ENCODE assay signal across 28 cellular contexts in genomic region chr10:30379983-30380382, GRCh38.
"Had no signal": no experiment of that assay in that cellular context is flagged by ENCODE, and none has a peak within 500 bp of the region (broad histone marks: within the 10 kb centered on the region; RNA-seq: fewer than 3 reads in every experiment).

No MANE protein-coding gene starts in this region.

- H3K9me3 Mint-ChIP-seq: naive thymus-derived CD8-positive, alpha-beta T cell; natural killer cell treated with Interleukin-12 subunit alpha and Interleukin-12 subunit beta and Interleukin-15 and Interleukin-18, amount 100 ng/mL, for 72 hours; nephron progenitor cell; neural crest cell; stimulated activated effector memory CD8-positive, alpha-beta T cell treated with anti-CD3 and anti-CD28 coated beads, Interleukin-12 subunit alpha, Interleukin-12 subunit beta, amount 100 ng/mL, for 72 hours; stimulated activated naive B cell treated with anti-CD40 and anti-IgM and Interleukin-4, amounts not matched to agents 10 μg/mL and 1 μg/mL and 100 μg/mL, for 72 hours; stimulated activated naive CD8-positive, alpha-beta T cell treated with anti-CD3 and anti-CD28 coated beads, Interleukin-15, Interleukin-2, amounts not matched to agents 100 ng/mL and 50 ng/mL, for 24 hours had no signal

- H3K4me1 ChIP-seq: pancreas, prostate gland, right lobe of liver, thyroid gland, tibial nerve, vagina had no signal

- DNase-seq: naive thymus-derived CD8-positive, alpha-beta T cell; nephron progenitor cell; nucleus accumbens; retina; right cardiac atrium; right lobe of liver; sigmoid colon; small intestine; stimulated activated CD4-positive, alpha-beta T cell treated with anti-CD3 and anti-CD28 coated beads, Interleukin-15, amount 100 ng/mL, for 24 hours; stimulated activated CD4-positive, alpha-beta T cell treated with anti-CD3 and anti-CD28 coated beads, Interleukin-2, amount 100 ng/mL, for 24 hours; stimulated activated CD4-positive, alpha-beta T cell treated with anti-CD3 and anti-CD28 coated beads, Interleukin-2, amount 100 ng/mL, for 48 hours; stimulated activated CD4-positive, alpha-beta T cell treated with anti-CD3 and anti-CD28 coated beads, Interleukin-4, amount 100 ng/mL, for 24 hours; stimulated activated naive B cell treated with anti-CD40 and anti-IgM and Interleukin-4, amounts not matched to agents 10 μg/mL and 1 μg/mL and 100 μg/mL, for 72 hours; stimulated activated naive CD4-positive, alpha-beta T cell treated with Interleukin-2 at 50 U/mL for 16 hours; stomach; thyroid gland; upper lobe of left lung had no signal

- H3K4me3 ChIP-seq: pancreas, prostate gland, right lobe of liver, sigmoid colon, stomach, thoracic aorta, thyroid gland, tibial nerve, upper lobe of left lung, vagina had no signal

- H3K27me3 ChIP-seq: neutrophil, pancreas, right lobe of liver, sigmoid colon, stomach, thyroid gland, tibial nerve, upper lobe of left lung, vagina had no signal

- H3K4me3 Mint-ChIP-seq: naive thymus-derived CD8-positive, alpha-beta T cell; natural killer cell treated with Interleukin-12 subunit alpha and Interleukin-12 subunit beta and Interleukin-15 and Interleukin-18, amount 100 ng/mL, for 72 hours; nephron progenitor cell; neural crest cell; stimulated activated effector memory CD8-positive, alpha-beta T cell treated with anti-CD3 and anti-CD28 coated beads, Interleukin-12 subunit alpha, Interleukin-12 subunit beta, amount 100 ng/mL, for 72 hours; stimulated activated naive B cell treated with anti-CD40 and anti-IgM and Interleukin-4, amounts not matched to agents 10 μg/mL and 1 μg/mL and 100 μg/mL, for 72 hours; stimulated activated naive CD8-positive, alpha-beta T cell treated with anti-CD3 and anti-CD28 coated beads, Interleukin-15, Interleukin-2, amounts not matched to agents 100 ng/mL and 50 ng/mL, for 24 hours had no signal

- ATAC-seq: naive thymus-derived CD8-positive, alpha-beta T cell; natural killer cell treated with Interleukin-12 subunit alpha and Interleukin-12 subunit beta and Interleukin-15 and Interleukin-18, amount 100 ng/mL, for 72 hours; pancreas; right cardiac atrium; right lobe of liver; stimulated activated effector memory CD8-positive, alpha-beta T cell treated with anti-CD3 and anti-CD28 coated beads, Interleukin-12 subunit alpha, Interleukin-12 subunit beta, amount 100 ng/mL, for 72 hours; stimulated activated naive B cell treated with anti-CD40 and anti-IgM and Interleukin-4, amounts not matched to agents 10 μg/mL and 1 μg/mL and 100 μg/mL, for 72 hours had no signal

- H3K36me3 ChIP-seq: neutrophil, pancreas, prostate gland, right lobe of liver, sigmoid colon, stomach, thoracic aorta, thyroid gland, tibial nerve, upper lobe of left lung, vagina had no signal

- H3K36me3 Mint-ChIP-seq: naive thymus-derived CD8-positive, alpha-beta T cell; natural killer cell treated with Interleukin-12 subunit alpha and Interleukin-12 subunit beta and Interleukin-15 and Interleukin-18, amount 100 ng/mL, for 72 hours; stimulated activated effector memory CD8-positive, alpha-beta T cell treated with anti-CD3 and anti-CD28 coated beads, Interleukin-12 subunit alpha, Interleukin-12 subunit beta, amount 100 ng/mL, for 72 hours; stimulated activated naive B cell treated with anti-CD40 and anti-IgM and Interleukin-4, amounts not matched to agents 10 μg/mL and 1 μg/mL and 100 μg/mL, for 72 hours had no signal

- FAIRE-seq: pancreas, small intestine, urothelium cell line had no signal

- H3K4me1 Mint-ChIP-seq: stimulated activated effector memory CD8-positive, alpha-beta T cell treated with anti-CD3 and anti-CD28 coated beads, Interleukin-12 subunit alpha, Interleukin-12 subunit beta, amount 100 ng/mL, for 72 hours had no signal

- H3K27ac Mint-ChIP-seq: natural killer cell treated with Interleukin-12 subunit alpha and Interleukin-12 subunit beta and Interleukin-15 and Interleukin-18, amount 100 ng/mL, for 72 hours; nephron progenitor cell; stimulated activated effector memory CD8-positive, alpha-beta T cell treated with anti-CD3 and anti-CD28 coated beads, Interleukin-12 subunit alpha, Interleukin-12 subunit beta, amount 100 ng/mL, for 72 hours; stimulated activated naive B cell treated with anti-CD40 and anti-IgM and Interleukin-4, amounts not matched to agents 10 μg/mL and 1 μg/mL and 100 μg/mL, for 72 hours; stimulated activated naive CD8-positive, alpha-beta T cell treated with anti-CD3 and anti-CD28 coated beads, Interleukin-15, Interleukin-2, amounts not matched to agents 100 ng/mL and 50 ng/mL, for 24 hours had no signal

- H3K27ac ChIP-seq: neutrophil, pancreas, prostate gland, right lobe of liver, sigmoid colon, stomach, thoracic aorta, thyroid gland, tibial nerve, upper lobe of left lung, vagina had no signal

- H3K9me3 ChIP-seq: neutrophil, pancreas, prostate gland, right lobe of liver, sigmoid colon, stomach, thoracic aorta, thyroid gland, tibial nerve, upper lobe of left lung, vagina had no signal
